Comparison of ENCODE assay signal across 11 cellular contexts in genomic region chr15:30788595-30788994, GRCh38.
"Had no signal": no experiment of that assay in that cellular context is flagged by ENCODE, and none has a peak within 500 bp of the region (broad histone marks: within the 10 kb centered on the region; RNA-seq: fewer than 3 reads in every experiment).

No MANE protein-coding gene starts in this region.

- H3K27ac ChIP-seq: GM23248 had no signal

- H3K4me1 ChIP-seq: HAP-1 had no signal

- DNase-seq: GM23248, GOT3, H7, H9, HCEC 1CT, HFFc6 had no signal

- H3K36me3 ChIP-seq: HAP-1 had no signal

- H3K4me2 ChIP-seq: GM23338 had no signal

- FAIRE-seq: H1, H54 had no signal

- H3K4me3 ChIP-seq: GM23248, GM23338, HAP-1 had no signal

- H2AFZ ChIP-seq: GM23248, GM23338 had no signal

- H3K9ac ChIP-seq: GM23248 had no signal

- H3K9me3 ChIP-seq: HAP-1 had no signal

- ATAC-seq: GM23338, HCT116 had no signal
